11 cellular contexts compared by ENCODE assay signal in genomic region chr16:75293746-75294145, GRCh38. TPM values are rescaled to one million over a fixed set of nuclear protein-coding genes. Genes with fewer than 3 reads are reported as not detected.
"Had no signal": no experiment of that assay in that cellular context is flagged by ENCODE, and none has a peak within 500 bp of the region (broad histone marks: within the 10 kb centered on the region; RNA-seq: fewer than 3 reads in every experiment).

No MANE protein-coding gene starts in this region.

- DNase-seq: activated B cell treated with CpG ODN at 0.5 μM for 24 hours; activated CD4-positive, alpha-beta T cell treated with anti-CD3 and anti-CD28 coated beads, Interleukin-2, amount 50 U/mL, for 1 hour; activated T-cell treated with anti-CD3 and anti-CD28 coated beads, Interleukin-2, amount 50 U/mL, for 1 hour; cerebellar nuclear complex; left colon; mucosa of descending colon; occipital lobe; T-helper 17 cell; thyroid gland had no signal

- H3K4me1 Mint-ChIP-seq: activated B cell treated with CpG ODN at 0.5 μM for 24 hours had no signal

- H3K9me3 ChIP-seq: mucosa of descending colon, thyroid gland had no signal

- ATAC-seq: activated naive CD4-positive, alpha-beta T cell treated with anti-CD3 and anti-CD28 coated beads, Interleukin-2, amount 50 U/mL, for 72 hours; left colon; mucosa of descending colon; natural killer cell treated with Interleukin-12 subunit alpha and Interleukin-12 subunit beta and Interleukin-15 and Interleukin-18, amount 100 ng/mL, for 72 hours; T-helper 17 cell had no signal

- H3K27ac Mint-ChIP-seq: activated B cell treated with CpG ODN at 0.5 μM for 24 hours; activated naive CD4-positive, alpha-beta T cell treated with anti-CD3 and anti-CD28 coated beads, Interleukin-2, amount 50 U/mL, for 72 hours; natural killer cell treated with Interleukin-12 subunit alpha and Interleukin-12 subunit beta and Interleukin-15 and Interleukin-18, amount 100 ng/mL, for 72 hours; T-helper 17 cell had no signal

- H3K4me3 Mint-ChIP-seq: activated B cell treated with CpG ODN at 0.5 μM for 24 hours; natural killer cell treated with Interleukin-12 subunit alpha and Interleukin-12 subunit beta and Interleukin-15 and Interleukin-18, amount 100 ng/mL, for 72 hours; T-helper 17 cell had no signal

- H3K27ac ChIP-seq: thyroid gland had no signal

- H3K27me3 Mint-ChIP-seq: activated B cell treated with CpG ODN at 0.5 μM for 24 hours had no signal

- H3K4me3 ChIP-seq: mucosa of descending colon, thyroid gland had no signal

- H3K9me3 Mint-ChIP-seq: activated B cell treated with CpG ODN at 0.5 μM for 24 hours; activated naive CD4-positive, alpha-beta T cell treated with anti-CD3 and anti-CD28 coated beads, Interleukin-2, amount 50 U/mL, for 72 hours; natural killer cell treated with Interleukin-12 subunit alpha and Interleukin-12 subunit beta and Interleukin-15 and Interleukin-18, amount 100 ng/mL, for 72 hours had no signal

- H3K27me3 ChIP-seq: thyroid gland had no signal

RNA-seq across cellular contexts. Expression of gene BCAR1, which starts 42.3 kb away (rescaled TPM):
- total RNA-seq: activated B cell treated with CpG ODN at 0.5 μM for 24 hours; natural killer cell treated with Interleukin-12 subunit alpha and Interleukin-12 subunit beta and Interleukin-15 and Interleukin-18, amount 100 ng/mL, for 72 hours had no signal
